1 cellular context compared by ENCODE assay signal in genomic region chr2:215428060-215428910, GRCh38.
A peak's percentile ranks its signal among the peaks of the same experiment; 100 is the strongest.
TF ChIP-seq lines count a peak whose summit lies in the region.

No MANE protein-coding gene starts in this region.

TF ChIP-seq in HepG2, 621 proteins besides CTCF, POLR2A, EP300 and RAD21 (continued from another document):
- TF ChIP-seq HNF1A (IDR thresholded peaks at IDR 0.05; ENCODE audit: low read depth), result no peak
- TF ChIP-seq HNF1A (CRISPR knock-in tag; IDR thresholded peaks at IDR 0.05; ENCODE audit: borderline replicate concordance), result no peak; the same call in 1 of the 2 replicates
- peak; percentile 36; the same call in 1 of the 2 replicates for TF ChIP-seq ZNF598 (CRISPR knock-in tag; IDR thresholded peaks at IDR 0.05; ENCODE audit: borderline replicate concordance)
- TF ChIP-seq PAF1 (CRISPR knock-in tag; IDR thresholded peaks at IDR 0.05), result peak; percentile 97
- peak; percentile 95 for TF ChIP-seq ZBTB38 (CRISPR knock-in tag; IDR thresholded peaks at IDR 0.05)
- TF ChIP-seq KDM6A (CRISPR knock-in tag; IDR thresholded peaks at IDR 0.05; ENCODE audit: low read depth), result no peak
- no peak for TF ChIP-seq MTF1 (CRISPR knock-in tag; IDR thresholded peaks at IDR 0.05)
- TF ChIP-seq ZNF687 (CRISPR knock-in tag; IDR thresholded peaks at IDR 0.05), result peak; percentile 58
- TF ChIP-seq ARNTL (CRISPR knock-in tag; IDR thresholded peaks at IDR 0.05), result 0 out of 2 replicates have a peak, but pooled peaks have one; percentile 16
- TF ChIP-seq SALL1 (CRISPR knock-in tag; IDR thresholded peaks at IDR 0.05), result peak; percentile 66
- peak; percentile 99 for TF ChIP-seq RBM22 (optimal IDR thresholded peaks at IDR 0.05; ENCODE audit: low read length)
- peak; percentile 79; the same call in 1 of the 2 replicates for TF ChIP-seq MBD4 (IDR thresholded peaks at IDR 0.05; ENCODE audit: borderline replicate concordance, low read length)
- no peak for TF ChIP-seq RAD51 (IDR thresholded peaks at IDR 0.05; ENCODE audit: borderline replicate concordance)
- 0 out of 2 replicates have a peak, but pooled peaks have one; percentile 93 for TF ChIP-seq AFF4 (CRISPR knock-in tag; IDR thresholded peaks at IDR 0.05)
- TF ChIP-seq NCOA5 (CRISPR knock-in tag; IDR thresholded peaks at IDR 0.05), result 0 out of 2 replicates have a peak, but pooled peaks have one; percentile 80
- peak; percentile 83 for TF ChIP-seq PRPF4 (IDR thresholded peaks at IDR 0.05; ENCODE audit: low read depth, low read length, poor library complexity, severe bottlenecking)
- 0 out of 2 replicates have a peak, but pooled peaks have one; percentile 12 for TF ChIP-seq IRF2 (CRISPR knock-in tag; IDR thresholded peaks at IDR 0.05)
